ENCODE assay signal across 11 cellular contexts in genomic region chr21:35850029-35850428, GRCh38.
DNase-seq lines count a peak whose midpoint lies in the region; ATAC-seq and TF ChIP-seq lines count a peak whose summit lies in the region.
"Had no signal": no experiment of that assay in that cellular context is flagged by ENCODE, and none has a peak within 500 bp of the region (broad histone marks: within the 10 kb centered on the region; RNA-seq: fewer than 3 reads in every experiment).

No MANE protein-coding gene starts in this region.

- TF ChIP-seq CTCF in BJ (IDR thresholded peaks at IDR 0.05; ENCODE audit: insufficient read depth, low read depth, low read length) (no peak), fibroblast of villous mesenchyme (IDR thresholded peaks at IDR 0.05; ENCODE audit: insufficient read depth, low read depth, low read length) (no peak)

- no peak overlapping the region for H3K4me3 ChIP-seq in BJ (ENCODE audit: low read depth, low read length)
- no peak overlapping the region for H3K4me3 ChIP-seq in fibroblast of villous mesenchyme (ENCODE audit: low read depth, low read length)
- H3K4me3 ChIP-seq: adrenal gland had no signal

- ATAC-seq in SK-N-SH treated with all-trans-retinoic acid at 6 μM for 48 hours (peak; percentile 18; the same call in 1 of the 3 replicates), HG02938 (IDR thresholded peaks at IDR 0.05; ENCODE audit: unreplicated experiment) (no peak), HG03571 (IDR thresholded peaks at IDR 0.05; ENCODE audit: unreplicated experiment) (no peak), HG03520 (IDR thresholded peaks at IDR 0.05; ENCODE audit: unreplicated experiment) (no peak)
- ATAC-seq: natural killer cell had no signal

- peak; percentile 62 for DNase-seq in BJ (ENCODE audit: low read depth)
- DNase-seq in fibroblast of villous mesenchyme (ENCODE audit: low read depth), result peak; percentile 57
- peak; percentile 1 for DNase-seq in putamen (ENCODE audit: low spot score)
- no peak for DNase-seq in NCI-H2227 treated with DMSO at 0.1 percent for 48 hours (lab: John Stamatoyannopoulos, UW)
- DNase-seq: natural killer cell, NCI-H345 had no signal

- POLR2A ChIA-PET in BJ (lab: Charles Lee), result interaction anchor here (0.6 to 1.2 kb wide), 6 partner anchors 12 to 380 kb away, joined by 3 to 7 read pairs (median 4); no protein-coding TSS in a partner anchor

- no peaks in the 10 kb centered on the region for H3K27me3 ChIP-seq in BJ (ENCODE audit: control insufficient read depth, insufficient read depth, low read length)
- H3K27me3 ChIP-seq: adrenal gland had no signal

- CTCF ChIA-PET in BJ (lab: Yijun Ruan, JAX), result interaction anchor here (0.6 to 2.6 kb wide), 14 partner anchors 9 to 1104 kb away, joined by 3 to 16 read pairs (median 4); no protein-coding TSS in a partner anchor

- no peaks in the 10 kb centered on the region for H3K36me3 ChIP-seq in BJ (ENCODE audit: control insufficient read depth, insufficient read depth, low read length)
- H3K36me3 ChIP-seq: adrenal gland had no signal

TF ChIP-seq in SK-N-SH treated with all-trans-retinoic acid at 6 μM for 48 hours, 23 proteins besides CTCF, POLR2A, EP300 and RAD21:
- TF ChIP-seq PPARA (CRISPR knock-in tag; IDR thresholded peaks at IDR 0.05; ENCODE audit: borderline replicate concordance), result no peak
- no peak for TF ChIP-seq CSRNP3 (CRISPR knock-in tag; IDR thresholded peaks at IDR 0.05)
- no peak for TF ChIP-seq CREB5 (CRISPR knock-in tag; IDR thresholded peaks at IDR 0.05; ENCODE audit: low read depth)
- no peak for TF ChIP-seq ISL1 (CRISPR knock-in tag; IDR thresholded peaks at IDR 0.05)
- no peak for TF ChIP-seq ZNF70 (CRISPR knock-in tag; IDR thresholded peaks at IDR 0.05)
- TF ChIP-seq CSDC2 (CRISPR knock-in tag; IDR thresholded peaks at IDR 0.05), result no peak
